ENCODE assay signal across 20 cellular contexts in the genomic region with DNA sequence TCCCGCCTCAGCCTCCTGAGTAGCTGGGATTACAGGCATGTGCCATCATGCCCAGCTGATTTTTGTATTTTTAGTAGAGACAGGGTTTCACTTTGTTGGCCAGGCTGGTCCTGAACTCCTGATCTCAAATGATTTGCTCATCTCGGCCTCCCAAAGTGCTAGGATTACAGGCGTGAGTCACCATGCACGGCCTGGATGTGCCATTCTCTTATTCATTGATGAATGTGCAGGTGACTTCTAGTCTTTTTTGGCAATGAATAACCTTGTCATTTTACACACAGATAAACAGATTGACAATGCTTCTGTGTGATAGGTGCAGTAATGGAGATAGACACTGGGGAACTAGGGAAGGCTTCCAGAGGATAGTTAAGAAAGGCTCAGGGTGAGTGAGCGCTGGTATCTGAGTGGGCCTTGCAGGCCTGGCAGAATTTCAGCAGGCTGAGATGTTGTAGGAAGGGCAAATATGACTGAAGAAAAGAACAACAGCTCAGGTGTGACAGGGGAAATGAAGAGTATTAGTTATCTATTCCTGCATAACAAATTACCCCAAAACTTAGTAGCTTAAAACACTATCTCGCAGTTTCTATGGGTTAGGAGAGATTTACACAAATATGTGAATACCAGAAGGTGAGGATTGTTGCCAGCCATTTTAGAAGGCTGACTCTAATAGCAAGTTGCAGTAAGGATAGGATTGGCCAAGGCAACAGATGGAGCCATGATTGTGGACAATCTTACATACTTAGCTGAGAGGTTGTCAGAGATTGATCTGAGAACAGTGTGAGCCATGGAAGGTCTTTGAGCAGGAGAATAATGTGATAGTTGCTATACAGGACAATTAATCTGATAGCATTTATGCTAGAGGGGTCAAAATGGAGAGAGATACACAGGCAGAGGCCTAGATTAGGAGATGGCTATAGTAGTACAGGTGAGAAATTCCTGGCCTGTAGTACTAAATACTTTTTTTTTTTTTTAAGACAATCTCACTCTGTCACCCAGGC. TPM values are rescaled to one million over a fixed set of nuclear protein-coding genes. Genes with fewer than 3 reads are reported as not detected.
DNase-seq lines count a peak whose midpoint lies in the region; ATAC-seq, FAIRE-seq and TF ChIP-seq lines count a peak whose summit lies in the region.
"Had no signal": no experiment of that assay in that cellular context is flagged by ENCODE, and none has a peak within 500 bp of the region (broad histone marks: within the 10 kb centered on the region; RNA-seq: fewer than 3 reads in every experiment).

No MANE protein-coding gene starts in this region.

- H3K27me3 ChIP-seq in MG63 = no peaks in the 10 kb centered on the region
- H3K27me3 ChIP-seq in H1 (replicated peaks in 1 of 4; ENCODE audit: control insufficient read depth in 3 of 4, extremely low read depth in 1 of 4, insufficient read depth in 3 of 4, low read length in 3 of 4) = no peaks in the 10 kb centered on the region
- H3K27me3 ChIP-seq in gastrocnemius medialis = no peaks in the 10 kb centered on the region
- H3K27me3 ChIP-seq: ascending aorta, SJSA1 had no signal

- no peak for TF ChIP-seq RAD21 in H1 (IDR thresholded peaks at IDR 0.05 in 1 of 2, conservative IDR thresholded peaks at IDR 0.05 in 1 of 2; ENCODE audit: low read depth in 2 of 2, low read length in 2 of 2)

- no peak overlapping the region for H3K4me2 ChIP-seq in H1 (ENCODE audit: insufficient read depth in 1 of 2, low read depth in 2 of 2, low read length in 2 of 2)

- H2BK15ac ChIP-seq in H1 (ENCODE audit: low read length) = no peak overlapping the region

- WGBS in H1 (ENCODE audit: extremely low coverage in 1 of 2, insufficient coverage in 1 of 2, insufficient read length in 1 of 2, insufficient replicate concordance in 2 of 2, low coverage in 1 of 2, low lambda C conversion rate in 2 of 2, missing lambda C conversion rate in 1 of 2), 2 experiments = 96% methylated on average over 6 of the region's 6 CpGs; no CpG with 5 or more reads in 1 of the 2 experiments

- H4K8ac ChIP-seq in H1 (ENCODE audit: extremely low read depth, insufficient read depth, low read length) = no peak overlapping the region

- POLR2A ChIA-PET in H1 (lab: Charles Lee; ENCODE audit: partially characterized antibody) = interaction anchor here (1.0 kb wide), 1 partner anchor 16 kb away, joined by 3 read pairs; no protein-coding TSS in a partner anchor

- no peak overlapping the region for H3K56ac ChIP-seq in H1 (replicated peaks; ENCODE audit: insufficient read length, low read depth, low read length)

- CTCF ChIA-PET in H1 (lab: Charles Lee; ENCODE audit: partially characterized antibody) = interaction anchor here (0.9 to 1.0 kb wide), 2 partner anchors 12 to 13 kb away, joined by 3 to 4 read pairs; no protein-coding TSS in a partner anchor

- DNase-seq in activated T-cell treated with anti-CD3 and anti-CD28 coated beads, Interleukin-2, amount 50 U/mL, for 72 hours = no peak
- DNase-seq in activated T-cell treated with anti-CD3 and anti-CD28 coated beads, Interleukin-2, amount 50 U/mL, for 48 hours = no peak
- DNase-seq in MG63 (peak; percentile 76), H1 (ENCODE audit: low read depth in 1 of 2, low spot score in 2 of 2) (no peak), gastrocnemius medialis (peak in 1 of 2 donors; percentile 62)
- no peak for DNase-seq in stimulated activated CD4-positive, alpha-beta T cell treated with anti-CD3 and anti-CD28 coated beads, Interleukin-15, amount 100 ng/mL, for 24 hours
- DNase-seq: dermis blood vessel endothelial cell, hypothalamus, left colon, NCI-H1694, NCI-H446, WERI-Rb-1 had no signal

- H3K18ac ChIP-seq in H1 (ENCODE audit: extremely low read depth, low read length) = no peak overlapping the region

- 0 out of 2 replicates have a peak, but pooled peaks cover 2% of the 10 kb centered on the region for H3K23me2 ChIP-seq in H1 (ENCODE audit: low read depth, low read length)

- H2BK120ac ChIP-seq in H1 (replicated peaks; ENCODE audit: low read depth, low read length) = no peak overlapping the region

- in situ Hi-C loops in gastrocnemius medialis (cut with MboI; ENCODE audit: low sequenced_read_pairs in 4 of 4) = no loop called here

- H3K9me3 Mint-ChIP-seq in activated T-cell treated with anti-CD3 and anti-CD28 coated beads, Interleukin-2, amount 50 U/mL, for 72 hours = no peaks in the 10 kb centered on the region

- no peak overlapping the region for H3K9ac ChIP-seq in H1 (replicated peaks in 1 of 4; ENCODE audit: extremely low read depth in 1 of 4, low read depth in 3 of 4, low read length in 3 of 4)

- no peaks in the 10 kb centered on the region for H4K20me1 ChIP-seq in H1 (replicated peaks in 1 of 2; ENCODE audit: control insufficient read depth in 1 of 2, insufficient read depth in 2 of 2, low read length in 2 of 2)

- FAIRE-seq in H1 (lab: Jason Lieb, UNC) = no peak
- FAIRE-seq: D721Med had no signal

- H3K36me3 ChIP-seq in MG63 (peaks cover 34% of the 10 kb centered on the region), H1 (ENCODE audit: control insufficient read depth in 2 of 4, insufficient read depth in 4 of 4, low read length in 3 of 4) (no peaks in the 10 kb centered on the region), gastrocnemius medialis (no peaks in the 10 kb centered on the region)
- H3K36me3 ChIP-seq: ascending aorta, prostate gland, thoracic aorta, WERI-Rb-1 had no signal

- no peak overlapping the region for H4K91ac ChIP-seq in H1 (replicated peaks; ENCODE audit: insufficient read length, low read length)

- H2AK5ac ChIP-seq in H1 (ENCODE audit: low read depth, low read length) = peak overlapping the region; percentile 39; the same call in 1 of the 2 replicates

- H2BK12ac ChIP-seq in H1 (ENCODE audit: low read depth, low read length) = no peak overlapping the region

- H3K4me1 ChIP-seq in H1 (replicated peaks in 1 of 4; ENCODE audit: control insufficient read depth in 3 of 4, insufficient read depth in 4 of 4, low read length in 3 of 4) (peaks cover 0 to 5% (median 3%) of the 10 kb centered on the region in 4 experiments; a peak in 6 of 7 replicates), gastrocnemius medialis (peaks cover 68 to 82% of the 10 kb centered on the region in 2 donors)
- H3K4me1 ChIP-seq: prostate gland had no signal

- no peak overlapping the region for H3K23ac ChIP-seq in H1 (ENCODE audit: insufficient read length)

- peaks cover 57% of the 10 kb centered on the region for H3K4me1 Mint-ChIP-seq in activated T-cell treated with anti-CD3 and anti-CD28 coated beads, Interleukin-2, amount 50 U/mL, for 72 hours (ENCODE audit: low read depth)

- no peak for TF ChIP-seq EP300 in H1 (IDR thresholded peaks at IDR 0.05; ENCODE audit: borderline replicate concordance in 1 of 2, low read depth in 2 of 2, low read length in 2 of 2)

- peaks cover 0 to 6% of the 10 kb centered on the region in 2 experiments; a peak in 1 of 4 replicates for H3K79me2 ChIP-seq in H1 (ENCODE audit: control insufficient read depth in 1 of 2, insufficient read depth in 2 of 2, low read length in 2 of 2)

- no peak overlapping the region for H2BK5ac ChIP-seq in H1 (ENCODE audit: low read depth, low read length)

- H3K4ac ChIP-seq in H1 (replicated peaks; ENCODE audit: insufficient read length, low read depth, low read length) = no peak overlapping the region

- H3K14ac ChIP-seq in H1 (ENCODE audit: insufficient read length) = no peak overlapping the region

- H2AFZ ChIP-seq in H1 (ENCODE audit: low read length) = no peak overlapping the region

- peak overlapping the region; percentile 10 for H3K27ac Mint-ChIP-seq in activated T-cell treated with anti-CD3 and anti-CD28 coated beads, Interleukin-2, amount 50 U/mL, for 72 hours

- TF ChIP-seq CTCF in H1 (IDR thresholded peaks at IDR 0.05; ENCODE audit: control extremely low read depth in 1 of 3, insufficient read depth in 1 of 3, low read depth in 1 of 3, low read length in 3 of 3) = no peak
- no peak for TF ChIP-seq CTCF in gastrocnemius medialis (IDR thresholded peaks at IDR 0.05 in 4 of 5, conservative IDR thresholded peaks at IDR 0.05 in 1 of 5)

- H3K27ac ChIP-seq in H1 (ENCODE audit: low read depth, low read length) (no peak overlapping the region), gastrocnemius medialis (peak overlapping the region; percentile 22 to 94 (median 62))
- H3K27ac ChIP-seq: ascending aorta, HL-60, prostate gland, SJSA1, thoracic aorta, WERI-Rb-1 had no signal

- no peak overlapping the region for H4K5ac ChIP-seq in H1 (ENCODE audit: insufficient read length, low read depth, low read length)

- H3K27me3 Mint-ChIP-seq in activated T-cell treated with anti-CD3 and anti-CD28 coated beads, Interleukin-2, amount 50 U/mL, for 72 hours (ENCODE audit: low read depth) = no peaks in the 10 kb centered on the region

- no peak for TF ChIP-seq POLR2A in H1 (IDR thresholded peaks at IDR 0.05; ENCODE audit: control extremely low read depth in 1 of 2, low read depth in 2 of 2, low read length in 2 of 2)
- TF ChIP-seq POLR2A in gastrocnemius medialis (IDR thresholded peaks at IDR 0.05) = no peak

- H3K4me3 Mint-ChIP-seq in activated T-cell treated with anti-CD3 and anti-CD28 coated beads, Interleukin-2, amount 50 U/mL, for 72 hours = no peak overlapping the region

- H3K4me3 ChIP-seq in MG63 (no peak overlapping the region), H1 (ENCODE audit: extremely low read depth in 1 of 4, insufficient read depth in 2 of 4, low read depth in 3 of 4, low read length in 4 of 4) (no peak overlapping the region), gastrocnemius medialis (no peak overlapping the region)
- H3K4me3 ChIP-seq: ascending aorta, prostate gland, SJSA1, thoracic aorta had no signal

- intact Hi-C loops in gastrocnemius medialis (cut with DNase I; ENCODE audit: low total_unique reads) = loop anchor here (10.0 kb wide), 1 partner anchor 1621 kb away; a partner anchor contains a TSS

- peaks cover 3 to 4% of the 10 kb centered on the region in 2 donors for H3K36me3 Mint-ChIP-seq in activated T-cell treated with anti-CD3 and anti-CD28 coated beads, Interleukin-2, amount 50 U/mL, for 72 hours (ENCODE audit: insufficient read depth in 2 of 2)

- H2BK20ac ChIP-seq in H1 (ENCODE audit: low read length) = no peak overlapping the region

- H3K9me3 ChIP-seq in MG63 = no peaks in the 10 kb centered on the region
- H3K9me3 ChIP-seq in H1 (ENCODE audit: insufficient read depth in 2 of 2, low read depth in 1 of 2, low read length in 1 of 2) = no peaks in the 10 kb centered on the region
- no peaks in the 10 kb centered on the region for H3K9me3 ChIP-seq in gastrocnemius medialis
- H3K9me3 ChIP-seq: ascending aorta, prostate gland, SJSA1, thoracic aorta had no signal

- ATAC-seq in activated T-cell treated with anti-CD3 and anti-CD28 coated beads, Interleukin-2, amount 50 U/mL, for 72 hours (replicated peaks in 1 of 2) = no peak
- ATAC-seq in gastrocnemius medialis (no peak), GM18517 (IDR thresholded peaks at IDR 0.05; ENCODE audit: unreplicated experiment) (no peak), GM21619 (IDR thresholded peaks at IDR 0.05; ENCODE audit: unreplicated experiment) (no peak)
- ATAC-seq: left colon had no signal

- H3K79me1 ChIP-seq in H1 (ENCODE audit: low read depth, low read length) = no peaks in the 10 kb centered on the region; the same call in 1 of the 2 replicates

RNA-seq across cellular contexts. Expression of a gene that starts 23.5 kb away (rescaled TPM):
- total RNA-seq in activated T-cell treated with anti-CD3 and anti-CD28 coated beads, Interleukin-2, amount 50 U/mL, for 72 hours = 10 to 100 TPM; 24.1 to 27.9 TPM
- 5.9 and 15.7 TPM in 2 replicates for total RNA-seq in MG63 (2014; rRNA removed; shearing (Covaris generic); ENCODE audit: low replicate concordance)
- total RNA-seq in H1 (2021; fragmentation: NEBNext Ultra II Directional; extraction: Animal tissue kit (Norgen Biotek cat#: 25700)) = 14.9 and 16.9 TPM in 2 replicates
- polyA plus RNA-seq in H1 (2011; rRNA removed) = 14.6 and 18.9 TPM in 2 replicates
- 11.9 TPM for polyA plus RNA-seq in H1 (2011; cell fraction: cytosol; rRNA removed)
- polyA plus RNA-seq in H1 (2011; cell fraction: nucleus; rRNA removed) = 12.8 TPM
- polyA plus RNA-seq in H1 (2012, experiment 1 of 2) = 10.5 to 16.1 TPM (median 14.7 TPM) in 4 replicates
- 11.9 TPM for polyA plus RNA-seq in H1 (2012, experiment 2 of 2)
- polyA plus RNA-seq in H1 (2013, experiment 1 of 2) = 10.8 TPM
- polyA plus RNA-seq in H1 (2013, experiment 2 of 2) = 10.5 TPM
- 6.6 and 10.4 TPM in 2 replicates for polyA minus RNA-seq in H1 (2011; rRNA and poly(A)+ RNA removed)
- 7.1 TPM for polyA minus RNA-seq in H1 (2011; cell fraction: cytosol; rRNA and poly(A)+ RNA removed)
- 6.8 TPM for polyA minus RNA-seq in H1 (2011; cell fraction: nucleus; rRNA and poly(A)+ RNA removed)
- 10 to 100 TPM in 3 of 4 donors, 1 to 10 TPM in 1; 6.3 to 16.7 (median 12.0) TPM for total RNA-seq in gastrocnemius medialis
